8 cellular contexts compared by ENCODE assay signal in the genomic region with DNA sequence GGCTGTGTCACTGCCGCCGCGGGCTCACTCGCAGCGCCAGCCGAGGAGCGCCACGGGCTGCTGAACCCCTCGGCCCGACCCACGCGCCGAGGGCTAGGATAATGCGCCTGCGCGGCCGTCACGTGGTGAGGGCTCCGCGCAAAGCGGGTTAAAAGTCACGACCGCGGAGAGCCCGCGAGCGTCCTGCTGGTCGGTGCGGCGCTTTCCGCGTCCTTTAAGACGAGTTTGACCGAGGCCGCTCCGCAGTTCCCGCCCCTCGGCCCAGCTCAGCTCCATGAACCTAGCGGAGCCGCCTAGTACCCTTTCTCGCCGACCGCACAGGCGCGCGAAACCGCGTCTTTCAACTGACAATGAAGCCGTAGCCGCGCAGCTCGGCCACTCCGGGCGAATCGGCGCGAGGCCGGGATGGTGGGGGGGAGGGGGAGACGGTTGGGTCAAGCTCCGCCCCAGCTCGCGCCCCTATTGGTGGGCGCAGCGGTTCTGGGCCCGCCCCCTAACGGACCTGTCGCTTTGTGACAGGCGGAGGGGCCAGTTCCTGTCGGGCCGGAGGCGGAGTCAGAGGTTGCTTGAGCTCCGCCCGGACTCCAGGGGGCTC. TPM values are rescaled to one million over a fixed set of nuclear protein-coding genes. Genes with fewer than 3 reads are reported as not detected.
DNase-seq lines count a peak whose midpoint lies in the region; ATAC-seq and TF ChIP-seq lines count a peak whose summit lies in the region.

No MANE protein-coding gene starts in this region.

- peaks cover 24% of the 10 kb centered on the region for H3K4me1 Mint-ChIP-seq in central memory CD8-positive, alpha-beta T cell

- no peaks in the 10 kb centered on the region for H3K9me3 Mint-ChIP-seq in central memory CD8-positive, alpha-beta T cell

- peaks cover 26 to 51% (median 46%) of the 10 kb centered on the region in 6 donors for H3K4me1 ChIP-seq in spleen

- peak overlapping the region; percentile 95 for H3K27ac Mint-ChIP-seq in central memory CD8-positive, alpha-beta T cell (ENCODE audit: low read depth)

- H3K36me3 Mint-ChIP-seq in central memory CD8-positive, alpha-beta T cell (ENCODE audit: insufficient read depth): peaks cover 24% of the 10 kb centered on the region

- H3K36me3 ChIP-seq in spleen: no peaks in the 10 kb centered on the region

- H3K4me3 Mint-ChIP-seq in central memory CD8-positive, alpha-beta T cell: peak overlapping the region; percentile 93

- H3K27me3 ChIP-seq in spleen (replicated peaks in 1 of 7): no peaks in the 10 kb centered on the region

- no peaks in the 10 kb centered on the region for H3K9me3 ChIP-seq in spleen

- WGBS in spleen, 5 donors: 0 to 1% (median 0%) methylated on average over 27 to 73 of the region's 73 CpGs

- peak overlapping the region; percentile 86 to 95 (median 90) for H3K4me3 ChIP-seq in spleen

- TF ChIP-seq POLR2A in spleen (IDR thresholded peaks at IDR 0.05): peak; percentile 74 to 88 (median 79)

- TF ChIP-seq CTCF in AG09319 (IDR thresholded peaks at IDR 0.05; ENCODE audit: low read depth, low read length) (no peak; the same call in 1 of the 2 replicates), spleen (IDR thresholded peaks at IDR 0.05 in 8 of 11, conservative IDR thresholded peaks at IDR 0.05 in 3 of 11) (peak in 5 of 11 experiments; percentile 10 to 58 (median 43))

- ATAC-seq in GM19025 (IDR thresholded peaks at IDR 0.05; ENCODE audit: low read depth, unreplicated experiment) (peak; percentile 81), HG03342 (IDR thresholded peaks at IDR 0.05; ENCODE audit: unreplicated experiment) (peak; percentile 85)
- ATAC-seq in central memory CD8-positive, alpha-beta T cell (replicated peaks; ENCODE audit: extremely low read depth, poor library complexity, severe bottlenecking): peak; percentile 86

- intact Hi-C loops in spleen (cut with DNase I; ENCODE audit: low total_unique reads): no loop called here

- no peaks in the 10 kb centered on the region for H3K27me3 Mint-ChIP-seq in central memory CD8-positive, alpha-beta T cell

- H3K27ac ChIP-seq in spleen: peak overlapping the region; percentile 95 to 100 (median 98)

- DNase-seq in AG09319 (ENCODE audit: extremely low read depth, low read depth): peak; percentile 97
- DNase-seq in NCI-H345 treated with DMSO at 0.1 percent for 48 hours (lab: John Stamatoyannopoulos, UW; ENCODE audit: unreplicated experiment): peak; percentile 88
- peak; percentile 97 for DNase-seq in activated CD4-positive, CD25-positive, alpha-beta regulatory T cell treated with anti-CD3 and anti-CD28 coated beads, Interleukin-2, amount 50 U/mL, for 16 hours (ENCODE audit: low read depth, low spot score)
- DNase-seq in central memory CD8-positive, alpha-beta T cell (ENCODE audit: low spot score in 2 of 2): peak; percentile 97
- DNase-seq in inferior parietal cortex (ENCODE audit: extremely low spot score): peak; percentile 97
- peak; percentile 100 for DNase-seq in spleen

RNA-seq across cellular contexts. Expression of a gene that starts 0.6 kb away (rescaled TPM):
- total RNA-seq in spleen: 100 to 1,000 TPM in 2 of 7 donors, 10 to 100 TPM in 5; 77.3 to 128 (median 94.2) TPM
- 10 to 100 TPM; 28.4 to 35.2 (median 31.9) TPM for polyA plus RNA-seq in spleen

Comparison
In these comparisons a context has a peak if more than half of its experiments do, and no peak if none do; other contexts are left out.
1. Peak in every context shown above with its lines: DNase-seq, ATAC-seq, H3K4me3 ChIP-seq and H3K27ac ChIP-seq.